In genomic region chr1:22089134-22089571, GRCh38 we compare ENCODE assay signal across 13 cellular contexts. TPM values are rescaled to one million over a fixed set of nuclear protein-coding genes. Genes with fewer than 3 reads are reported as not detected.
A peak's percentile ranks its signal among the peaks of the same experiment; 100 is the strongest.
DNase-seq lines count a peak whose midpoint lies in the region; ATAC-seq lines count a peak whose summit lies in the region.
"Had no signal": no experiment of that assay in that cellular context is flagged by ENCODE, and none has a peak within 500 bp of the region (broad histone marks: within the 10 kb centered on the region; RNA-seq: fewer than 3 reads in every experiment).

No MANE protein-coding gene starts in this region.

- H3K4me3 Mint-ChIP-seq in activated T-cell treated with anti-CD3 and anti-CD28 coated beads, Interleukin-2, amount 50 U/mL, for 4 hours: peak overlapping the region; percentile 22
- H3K4me3 Mint-ChIP-seq in stimulated activated naive CD8-positive, alpha-beta T cell treated with anti-CD3 and anti-CD28 coated beads, Interleukin-15, Interleukin-2, amounts not matched to agents 100 ng/mL and 50 ng/mL, for 24 hours: peak overlapping the region; percentile 66

- H3K36me3 Mint-ChIP-seq in activated T-cell treated with anti-CD3 and anti-CD28 coated beads, Interleukin-2, amount 50 U/mL, for 4 hours (ENCODE audit: insufficient read depth): peaks cover 51% of the 10 kb centered on the region
- H3K36me3 Mint-ChIP-seq in stimulated activated naive CD8-positive, alpha-beta T cell treated with anti-CD3 and anti-CD28 coated beads, Interleukin-15, Interleukin-2, amounts not matched to agents 100 ng/mL and 50 ng/mL, for 24 hours (ENCODE audit: low read depth): peaks cover 92% of the 10 kb centered on the region

- ATAC-seq in activated T-cell treated with anti-CD3 and anti-CD28 coated beads, Interleukin-2, amount 50 U/mL, for 4 hours: peak; percentile 58 to 62
- ATAC-seq in HG03520 (IDR thresholded peaks at IDR 0.05; ENCODE audit: unreplicated experiment): no peak

- H3K27ac ChIP-seq in SK-N-MC (peak overlapping the region; percentile 22; the same call in 1 of the 2 replicates), epithelial cell of prostate (peak overlapping the region; percentile 39)
- H3K27ac ChIP-seq: KMS-11 had no signal

- no peaks in the 10 kb centered on the region for H3K9me3 Mint-ChIP-seq in activated T-cell treated with anti-CD3 and anti-CD28 coated beads, Interleukin-2, amount 50 U/mL, for 4 hours
- no peaks in the 10 kb centered on the region for H3K9me3 Mint-ChIP-seq in stimulated activated naive CD8-positive, alpha-beta T cell treated with anti-CD3 and anti-CD28 coated beads, Interleukin-15, Interleukin-2, amounts not matched to agents 100 ng/mL and 50 ng/mL, for 24 hours

- no peak overlapping the region for H3K9ac ChIP-seq in SK-N-MC (ENCODE audit: insufficient read length)
- H3K9ac ChIP-seq: KMS-11 had no signal

- no peak overlapping the region for H3K4me3 ChIP-seq in SK-N-MC
- H3K4me3 ChIP-seq: sigmoid colon had no signal

- DNase-seq in activated T-cell treated with anti-CD3 and anti-CD28 coated beads, Interleukin-2, amount 50 U/mL, for 4 hours: no peak
- DNase-seq in activated T-cell treated with anti-CD3 and anti-CD28 coated beads, Interleukin-2, amount 50 U/mL, for 48 hours: no peak
- DNase-seq in SK-N-MC (ENCODE audit: low read depth, low spot score): no peak
- DNase-seq in epithelial cell of prostate (ENCODE audit: low read depth, low spot score): no peak
- no peak for DNase-seq in glomerular visceral epithelial cell (ENCODE audit: extremely low spot score)
- no peak for DNase-seq in NCI-H526 treated with DMSO at 0.1 percent for 48 hours (lab: John Stamatoyannopoulos, UW)
- DNase-seq: activated effector memory CD4-positive, alpha-beta T cell treated with Interleukin-2 at 50 U/mL for 16 hours; kidney glomerular epithelial cell; sigmoid colon; stimulated activated CD8-positive, alpha-beta memory T cell treated with anti-CD3 and anti-CD28 coated beads, Interleukin-4, amount 100 ng/mL, for 48 hours had no signal

- peak overlapping the region; percentile 91 for H3K27ac Mint-ChIP-seq in stimulated activated naive CD8-positive, alpha-beta T cell treated with anti-CD3 and anti-CD28 coated beads, Interleukin-15, Interleukin-2, amounts not matched to agents 100 ng/mL and 50 ng/mL, for 24 hours

- H3K27me3 Mint-ChIP-seq in activated T-cell treated with anti-CD3 and anti-CD28 coated beads, Interleukin-2, amount 50 U/mL, for 4 hours (ENCODE audit: low read depth): no peaks in the 10 kb centered on the region
- H3K27me3 Mint-ChIP-seq in stimulated activated naive CD8-positive, alpha-beta T cell treated with anti-CD3 and anti-CD28 coated beads, Interleukin-15, Interleukin-2, amounts not matched to agents 100 ng/mL and 50 ng/mL, for 24 hours: no peaks in the 10 kb centered on the region

- H3K9me3 ChIP-seq in SK-N-MC (ENCODE audit: low read depth, low read length): no peaks in the 10 kb centered on the region
- H3K9me3 ChIP-seq: sigmoid colon had no signal

- peaks cover 93% of the 10 kb centered on the region for H3K4me1 Mint-ChIP-seq in activated T-cell treated with anti-CD3 and anti-CD28 coated beads, Interleukin-2, amount 50 U/mL, for 4 hours (ENCODE audit: low read depth)
- peaks cover 97% of the 10 kb centered on the region for H3K4me1 Mint-ChIP-seq in stimulated activated naive CD8-positive, alpha-beta T cell treated with anti-CD3 and anti-CD28 coated beads, Interleukin-15, Interleukin-2, amounts not matched to agents 100 ng/mL and 50 ng/mL, for 24 hours (ENCODE audit: low read depth)

- H3K36me3 ChIP-seq in SK-N-MC (ENCODE audit: insufficient read depth, low read length): peaks cover 77% of the 10 kb centered on the region

RNA-seq across cellular contexts. Expression of gene CDC42, which starts 36.6 kb away (rescaled TPM):
- total RNA-seq in activated T-cell treated with anti-CD3 and anti-CD28 coated beads, Interleukin-2, amount 50 U/mL, for 4 hours: 100 to 1,000 TPM; 218 to 249 (median 235) TPM

RNA-seq across cellular contexts. Expression of gene WNT4, which starts 53.7 kb away (rescaled TPM):
- not detected for total RNA-seq in activated T-cell treated with anti-CD3 and anti-CD28 coated beads, Interleukin-2, amount 50 U/mL, for 4 hours
